Comparison of ENCODE assay signal across 1 cellular context in the genomic region with DNA sequence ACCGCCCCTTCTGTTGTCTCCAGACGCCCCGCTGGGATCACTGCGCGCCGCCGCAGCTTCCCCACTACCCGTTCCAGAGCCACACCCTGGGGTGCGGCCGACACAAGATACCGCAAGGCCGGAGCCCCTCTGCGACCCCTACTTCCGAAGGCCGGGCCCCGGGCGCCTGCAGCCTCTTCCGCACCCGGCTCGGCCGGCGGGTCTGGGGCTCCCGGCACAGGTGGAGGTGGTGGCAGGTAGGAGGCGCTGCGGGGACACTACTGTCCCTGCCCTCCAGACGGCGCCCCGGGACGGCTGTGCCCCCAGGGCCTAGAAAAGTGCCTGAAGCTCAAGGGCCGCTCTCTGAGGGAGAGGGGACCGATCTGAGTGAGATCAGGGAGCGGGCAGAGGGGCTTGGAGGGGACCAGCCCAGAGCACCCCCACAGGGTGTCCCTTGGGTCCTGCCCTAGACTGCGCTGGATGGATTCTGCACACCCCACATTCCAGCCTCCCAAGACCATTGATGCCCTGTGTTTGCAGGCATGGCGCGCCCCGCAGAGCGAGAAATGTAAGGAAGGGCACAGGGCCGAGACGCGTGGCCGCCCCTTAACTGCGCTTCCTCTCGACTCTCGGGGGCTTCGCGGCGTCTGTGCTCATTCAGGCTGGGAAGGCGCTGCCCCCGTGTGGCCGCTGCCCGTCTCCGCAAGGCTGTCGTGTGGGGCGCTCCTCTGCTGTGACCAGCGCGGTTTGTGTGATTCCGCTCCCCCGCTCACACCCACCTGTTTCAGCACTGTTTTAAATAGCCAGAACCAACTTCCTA.
TF ChIP-seq lines count a peak whose summit lies in the region.

No MANE protein-coding gene starts in this region.

TF ChIP-seq in HEK293, 187 proteins besides CTCF, POLR2A, EP300 and RAD21 (continued from another document and continues in another):
- TF ChIP-seq, protein P1, sequence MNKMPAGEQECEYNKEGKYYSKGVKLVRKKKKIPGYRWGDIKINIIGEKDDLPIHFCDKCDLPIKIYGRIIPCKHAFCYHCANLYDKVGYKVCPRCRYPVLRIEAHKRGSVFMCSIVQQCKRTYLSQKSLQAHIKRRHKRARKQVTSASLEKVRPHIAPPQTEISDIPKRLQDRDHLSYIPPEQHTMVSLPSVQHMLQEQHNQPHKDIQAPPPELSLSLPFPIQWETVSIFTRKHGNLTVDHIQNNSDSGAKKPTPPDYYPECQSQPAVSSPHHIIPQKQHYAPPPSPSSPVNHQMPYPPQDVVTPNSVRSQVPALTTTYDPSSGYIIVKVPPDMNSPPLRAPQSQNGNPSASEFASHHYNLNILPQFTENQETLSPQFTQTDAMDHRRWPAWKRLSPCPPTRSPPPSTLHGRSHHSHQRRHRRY (tag by site-specific recombination; IDR thresholded peaks at IDR 0.05) = no peak
- no peak for TF ChIP-seq IKZF3 (tag by site-specific recombination; IDR thresholded peaks at IDR 0.05)
- no peak for TF ChIP-seq MZF1 (tag by site-specific recombination; IDR thresholded peaks at IDR 0.05; ENCODE audit: borderline replicate concordance)
- TF ChIP-seq SP2 (tag by site-specific recombination; IDR thresholded peaks at IDR 0.05) = no peak
- TF ChIP-seq, protein P2, sequence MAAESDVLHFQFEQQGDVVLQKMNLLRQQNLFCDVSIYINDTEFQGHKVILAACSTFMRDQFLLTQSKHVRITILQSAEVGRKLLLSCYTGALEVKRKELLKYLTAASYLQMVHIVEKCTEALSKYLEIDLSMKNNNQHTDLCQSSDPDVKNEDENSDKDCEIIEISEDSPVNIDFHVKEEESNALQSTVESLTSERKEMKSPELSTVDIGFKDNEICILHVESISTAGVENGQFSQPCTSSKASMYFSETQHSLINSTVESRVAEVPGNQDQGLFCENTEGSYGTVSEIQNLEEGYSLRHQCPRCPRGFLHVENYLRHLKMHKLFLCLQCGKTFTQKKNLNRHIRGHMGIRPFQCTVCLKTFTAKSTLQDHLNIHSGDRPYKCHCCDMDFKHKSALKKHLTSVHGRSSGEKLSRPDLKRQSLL (tag by site-specific recombination; IDR thresholded peaks at IDR 0.05) = peak; percentile 21; the same call in 1 of the 2 replicates
- TF ChIP-seq ZNF239 (tag by site-specific recombination; IDR thresholded peaks at IDR 0.05) = no peak
- TF ChIP-seq ZFP69B (tag by site-specific recombination; IDR thresholded peaks at IDR 0.05) = 0 out of 2 replicates have a peak, but pooled peaks have one; percentile 37
- no peak for TF ChIP-seq ZNF416 (tag by site-specific recombination; IDR thresholded peaks at IDR 0.05)
- TF ChIP-seq, protein P3, sequence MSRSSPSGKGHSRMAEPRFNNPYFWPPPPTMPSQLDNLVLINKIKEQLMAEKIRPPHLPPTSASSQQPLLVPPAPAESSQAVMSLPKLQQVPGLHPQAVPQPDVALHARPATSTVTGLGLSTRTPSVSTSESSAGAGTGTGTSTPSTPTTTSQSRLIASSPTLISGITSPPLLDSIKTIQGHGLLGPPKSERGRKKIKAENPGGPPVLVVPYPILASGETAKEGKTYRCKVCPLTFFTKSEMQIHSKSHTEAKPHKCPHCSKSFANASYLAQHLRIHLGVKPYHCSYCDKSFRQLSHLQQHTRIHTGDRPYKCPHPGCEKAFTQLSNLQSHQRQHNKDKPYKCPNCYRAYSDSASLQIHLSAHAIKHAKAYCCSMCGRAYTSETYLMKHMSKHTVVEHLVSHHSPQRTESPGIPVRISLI (tag by site-specific recombination; IDR thresholded peaks at IDR 0.05) = no peak
- TF ChIP-seq ZIC2 (tag by site-specific recombination; IDR thresholded peaks at IDR 0.05) = peak; percentile 69
- TF ChIP-seq ZNF324 (tag by site-specific recombination; IDR thresholded peaks at IDR 0.05) = 0 out of 2 replicates have a peak, but pooled peaks have one; percentile 51
- no peak for TF ChIP-seq ZNF223 (tag by site-specific recombination; IDR thresholded peaks at IDR 0.05)
- TF ChIP-seq ZNF138 (tag by site-specific recombination; IDR thresholded peaks at IDR 0.05; ENCODE audit: borderline replicate concordance) = no peak
- TF ChIP-seq ZNF423 (tag by site-specific recombination; IDR thresholded peaks at IDR 0.05) = peak; percentile 75; the same call in 1 of the 2 replicates
- TF ChIP-seq ZNF558 (tag by site-specific recombination; IDR thresholded peaks at IDR 0.05) = no peak
- peak; percentile 9; the same call in 1 of the 2 replicates for TF ChIP-seq SP3 (tag by site-specific recombination; IDR thresholded peaks at IDR 0.05)
- TF ChIP-seq EGR2 (tag by site-specific recombination; IDR thresholded peaks at IDR 0.05; ENCODE audit: low read depth) = peak; percentile 67
- no peak for TF ChIP-seq ZNF112 (tag by site-specific recombination; IDR thresholded peaks at IDR 0.05)
- TF ChIP-seq ZFHX2 (tag by site-specific recombination; conservative IDR thresholded peaks at IDR 0.05) = peak; percentile 71
- no peak for TF ChIP-seq ZNF791 (tag by site-specific recombination; IDR thresholded peaks at IDR 0.05)
- no peak for TF ChIP-seq GLI2 (tag by site-specific recombination; IDR thresholded peaks at IDR 0.05; ENCODE audit: borderline replicate concordance, low read depth)
- no peak for TF ChIP-seq ZNF311 (tag by site-specific recombination; IDR thresholded peaks at IDR 0.05; ENCODE audit: borderline replicate concordance)
- TF ChIP-seq ZNF48 (tag by site-specific recombination; IDR thresholded peaks at IDR 0.05) = no peak
- TF ChIP-seq ZNF785 (tag by site-specific recombination; IDR thresholded peaks at IDR 0.05) = no peak
- no peak for TF ChIP-seq ZNF701 (tag by site-specific recombination; IDR thresholded peaks at IDR 0.05)
- TF ChIP-seq ZNF544 (tag by site-specific recombination; IDR thresholded peaks at IDR 0.05) = no peak
- no peak for TF ChIP-seq ZNF768 (tag by site-specific recombination; IDR thresholded peaks at IDR 0.05)
- TF ChIP-seq GLIS1 (tag by site-specific recombination; IDR thresholded peaks at IDR 0.05) = peak; percentile 57
- TF ChIP-seq, protein P4, sequence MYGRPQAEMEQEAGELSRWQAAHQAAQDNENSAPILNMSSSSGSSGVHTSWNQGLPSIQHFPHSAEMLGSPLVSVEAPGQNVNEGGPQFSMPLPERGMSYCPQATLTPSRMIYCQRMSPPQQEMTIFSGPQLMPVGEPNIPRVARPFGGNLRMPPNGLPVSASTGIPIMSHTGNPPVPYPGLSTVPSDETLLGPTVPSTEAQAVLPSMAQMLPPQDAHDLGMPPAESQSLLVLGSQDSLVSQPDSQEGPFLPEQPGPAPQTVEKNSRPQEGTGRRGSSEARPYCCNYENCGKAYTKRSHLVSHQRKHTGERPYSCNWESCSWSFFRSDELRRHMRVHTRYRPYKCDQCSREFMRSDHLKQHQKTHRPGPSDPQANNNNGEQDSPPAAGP (tag by site-specific recombination; IDR thresholded peaks at IDR 0.05) = no peak
- TF ChIP-seq, protein P5, sequence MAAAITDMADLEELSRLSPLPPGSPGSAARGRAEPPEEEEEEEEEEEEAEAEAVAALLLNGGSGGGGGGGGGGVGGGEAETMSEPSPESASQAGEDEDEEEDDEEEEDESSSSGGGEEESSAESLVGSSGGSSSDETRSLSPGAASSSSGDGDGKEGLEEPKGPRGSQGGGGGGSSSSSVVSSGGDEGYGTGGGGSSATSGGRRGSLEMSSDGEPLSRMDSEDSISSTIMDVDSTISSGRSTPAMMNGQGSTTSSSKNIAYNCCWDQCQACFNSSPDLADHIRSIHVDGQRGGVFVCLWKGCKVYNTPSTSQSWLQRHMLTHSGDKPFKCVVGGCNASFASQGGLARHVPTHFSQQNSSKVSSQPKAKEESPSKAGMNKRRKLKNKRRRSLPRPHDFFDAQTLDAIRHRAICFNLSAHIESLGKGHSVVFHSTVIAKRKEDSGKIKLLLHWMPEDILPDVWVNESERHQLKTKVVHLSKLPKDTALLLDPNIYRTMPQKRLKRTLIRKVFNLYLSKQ (tag by site-specific recombination; IDR thresholded peaks at IDR 0.05; ENCODE audit: borderline replicate concordance) = no peak
- TF ChIP-seq KLF16 (tag by site-specific recombination; IDR thresholded peaks at IDR 0.05) = peak; percentile 84
- TF ChIP-seq ZNF433 (tag by site-specific recombination; IDR thresholded peaks at IDR 0.05; ENCODE audit: low read depth) = no peak
- TF ChIP-seq SALL2 (tag by site-specific recombination; IDR thresholded peaks at IDR 0.05; ENCODE audit: borderline replicate concordance) = no peak
- TF ChIP-seq ZNF664 (tag by site-specific recombination; IDR thresholded peaks at IDR 0.05) = 0 out of 2 replicates have a peak, but pooled peaks have one; percentile 14
- peak; percentile 70 for TF ChIP-seq GLIS2 (tag by site-specific recombination; IDR thresholded peaks at IDR 0.05)
- TF ChIP-seq ZNF777 (tag by site-specific recombination; IDR thresholded peaks at IDR 0.05; ENCODE audit: borderline replicate concordance) = no peak
- TF ChIP-seq ZNF292 (tag by site-specific recombination; IDR thresholded peaks at IDR 0.05; ENCODE audit: borderline replicate concordance, low read depth) = no peak
- peak; percentile 22; the same call in 1 of the 2 replicates for TF ChIP-seq ZNF391 (tag by site-specific recombination; IDR thresholded peaks at IDR 0.05; ENCODE audit: borderline replicate concordance, low read depth)
- no peak for TF ChIP-seq PRDM1 (tag by site-specific recombination; IDR thresholded peaks at IDR 0.05)
- no peak for TF ChIP-seq ZNF155 (tag by site-specific recombination; IDR thresholded peaks at IDR 0.05)
- TF ChIP-seq, protein P6, sequence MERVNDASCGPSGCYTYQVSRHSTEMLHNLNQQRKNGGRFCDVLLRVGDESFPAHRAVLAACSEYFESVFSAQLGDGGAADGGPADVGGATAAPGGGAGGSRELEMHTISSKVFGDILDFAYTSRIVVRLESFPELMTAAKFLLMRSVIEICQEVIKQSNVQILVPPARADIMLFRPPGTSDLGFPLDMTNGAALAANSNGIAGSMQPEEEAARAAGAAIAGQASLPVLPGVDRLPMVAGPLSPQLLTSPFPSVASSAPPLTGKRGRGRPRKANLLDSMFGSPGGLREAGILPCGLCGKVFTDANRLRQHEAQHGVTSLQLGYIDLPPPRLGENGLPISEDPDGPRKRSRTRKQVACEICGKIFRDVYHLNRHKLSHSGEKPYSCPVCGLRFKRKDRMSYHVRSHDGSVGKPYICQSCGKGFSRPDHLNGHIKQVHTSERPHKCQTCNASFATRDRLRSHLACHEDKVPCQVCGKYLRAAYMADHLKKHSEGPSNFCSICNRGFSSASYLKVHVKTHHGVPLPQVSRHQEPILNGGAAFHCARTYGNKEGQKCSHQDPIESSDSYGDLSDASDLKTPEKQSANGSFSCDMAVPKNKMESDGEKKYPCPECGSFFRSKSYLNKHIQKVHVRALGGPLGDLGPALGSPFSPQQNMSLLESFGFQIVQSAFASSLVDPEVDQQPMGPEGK (tag by site-specific recombination; IDR thresholded peaks at IDR 0.05) = peak; percentile 83
- no peak for TF ChIP-seq ZNF560 (tag by site-specific recombination; IDR thresholded peaks at IDR 0.05; ENCODE audit: borderline replicate concordance)
- no peak for TF ChIP-seq YY2 (tag by site-specific recombination; IDR thresholded peaks at IDR 0.05)
- TF ChIP-seq, protein P7, sequence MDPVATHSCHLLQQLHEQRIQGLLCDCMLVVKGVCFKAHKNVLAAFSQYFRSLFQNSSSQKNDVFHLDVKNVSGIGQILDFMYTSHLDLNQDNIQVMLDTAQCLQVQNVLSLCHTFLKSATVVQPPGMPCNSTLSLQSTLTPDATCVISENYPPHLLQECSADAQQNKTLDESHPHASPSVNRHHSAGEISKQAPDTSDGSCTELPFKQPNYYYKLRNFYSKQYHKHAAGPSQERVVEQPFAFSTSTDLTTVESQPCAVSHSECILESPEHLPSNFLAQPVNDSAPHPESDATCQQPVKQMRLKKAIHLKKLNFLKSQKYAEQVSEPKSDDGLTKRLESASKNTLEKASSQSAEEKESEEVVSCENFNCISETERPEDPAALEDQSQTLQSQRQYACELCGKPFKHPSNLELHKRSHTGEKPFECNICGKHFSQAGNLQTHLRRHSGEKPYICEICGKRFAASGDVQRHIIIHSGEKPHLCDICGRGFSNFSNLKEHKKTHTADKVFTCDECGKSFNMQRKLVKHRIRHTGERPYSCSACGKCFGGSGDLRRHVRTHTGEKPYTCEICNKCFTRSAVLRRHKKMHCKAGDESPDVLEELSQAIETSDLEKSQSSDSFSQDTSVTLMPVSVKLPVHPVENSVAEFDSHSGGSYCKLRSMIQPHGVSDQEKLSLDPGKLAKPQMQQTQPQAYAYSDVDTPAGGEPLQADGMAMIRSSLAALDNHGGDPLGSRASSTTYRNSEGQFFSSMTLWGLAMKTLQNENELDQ (tag by site-specific recombination; IDR thresholded peaks at IDR 0.05; ENCODE audit: low read depth) = no peak
- TF ChIP-seq, protein P8, sequence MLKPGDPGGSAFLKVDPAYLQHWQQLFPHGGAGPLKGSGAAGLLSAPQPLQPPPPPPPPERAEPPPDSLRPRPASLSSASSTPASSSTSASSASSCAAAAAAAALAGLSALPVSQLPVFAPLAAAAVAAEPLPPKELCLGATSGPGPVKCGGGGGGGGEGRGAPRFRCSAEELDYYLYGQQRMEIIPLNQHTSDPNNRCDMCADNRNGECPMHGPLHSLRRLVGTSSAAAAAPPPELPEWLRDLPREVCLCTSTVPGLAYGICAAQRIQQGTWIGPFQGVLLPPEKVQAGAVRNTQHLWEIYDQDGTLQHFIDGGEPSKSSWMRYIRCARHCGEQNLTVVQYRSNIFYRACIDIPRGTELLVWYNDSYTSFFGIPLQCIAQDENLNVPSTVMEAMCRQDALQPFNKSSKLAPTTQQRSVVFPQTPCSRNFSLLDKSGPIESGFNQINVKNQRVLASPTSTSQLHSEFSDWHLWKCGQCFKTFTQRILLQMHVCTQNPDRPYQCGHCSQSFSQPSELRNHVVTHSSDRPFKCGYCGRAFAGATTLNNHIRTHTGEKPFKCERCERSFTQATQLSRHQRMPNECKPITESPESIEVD (tag by site-specific recombination; IDR thresholded peaks at IDR 0.05) = no peak
- peak; percentile 68; the same call in 1 of the 2 replicates for TF ChIP-seq ZXDB (tag by site-specific recombination; IDR thresholded peaks at IDR 0.05)
- TF ChIP-seq, protein P9, sequence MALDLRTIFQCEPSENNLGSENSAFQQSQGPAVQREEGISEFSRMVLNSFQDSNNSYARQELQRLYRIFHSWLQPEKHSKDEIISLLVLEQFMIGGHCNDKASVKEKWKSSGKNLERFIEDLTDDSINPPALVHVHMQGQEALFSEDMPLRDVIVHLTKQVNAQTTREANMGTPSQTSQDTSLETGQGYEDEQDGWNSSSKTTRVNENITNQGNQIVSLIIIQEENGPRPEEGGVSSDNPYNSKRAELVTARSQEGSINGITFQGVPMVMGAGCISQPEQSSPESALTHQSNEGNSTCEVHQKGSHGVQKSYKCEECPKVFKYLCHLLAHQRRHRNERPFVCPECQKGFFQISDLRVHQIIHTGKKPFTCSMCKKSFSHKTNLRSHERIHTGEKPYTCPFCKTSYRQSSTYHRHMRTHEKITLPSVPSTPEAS (tag by site-specific recombination; IDR thresholded peaks at IDR 0.05) = no peak; the same call in 1 of the 2 replicates
